In the genomic region with DNA sequence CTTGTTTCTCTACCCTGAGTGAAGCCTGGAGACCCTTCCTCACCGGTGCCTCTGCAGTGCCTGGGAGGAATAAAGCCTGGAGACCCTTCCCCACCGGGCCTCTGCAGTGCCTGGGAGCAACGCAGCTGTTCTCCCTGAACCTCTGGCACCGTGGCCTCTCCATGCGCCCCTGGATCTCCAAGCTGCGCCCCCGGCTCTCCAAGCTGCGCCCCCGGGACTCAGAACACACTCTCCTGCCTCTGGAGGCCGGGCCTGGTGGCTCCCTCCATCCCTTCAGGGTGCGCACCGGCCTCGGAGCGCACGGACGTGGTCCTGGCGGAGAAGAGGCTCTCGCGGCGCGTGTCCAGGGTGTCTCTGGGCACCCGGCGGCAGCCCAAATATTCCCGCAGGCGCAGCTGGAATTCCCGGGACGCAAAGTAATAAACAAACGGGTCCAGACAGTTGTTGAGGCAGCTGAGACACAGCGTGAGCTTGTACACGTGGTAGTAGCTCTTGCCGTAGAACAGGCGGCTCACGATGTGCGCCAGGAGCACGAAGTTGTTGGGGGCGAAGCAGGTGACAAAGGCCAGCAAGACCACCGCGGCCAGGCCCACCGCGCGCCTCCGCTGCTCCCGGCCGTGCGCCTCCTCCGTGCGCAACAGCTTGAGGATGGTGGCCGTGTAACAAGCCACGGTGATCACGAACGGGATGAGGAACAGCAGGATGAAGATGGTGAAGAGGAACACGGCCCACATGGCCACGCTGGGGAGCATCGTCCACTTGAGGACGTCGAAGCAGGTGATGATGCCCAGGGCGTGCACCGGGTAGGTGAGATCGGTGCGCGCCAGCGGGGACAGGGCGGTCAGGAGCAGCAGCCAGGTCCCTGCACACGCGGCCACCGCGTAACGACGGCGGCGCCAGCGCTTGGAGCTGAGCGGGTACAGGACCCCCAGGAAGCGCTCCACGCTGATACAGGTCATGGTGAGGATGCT, we compare ENCODE assay signal across 14 cellular contexts. TPM values are rescaled to one million over a fixed set of nuclear protein-coding genes. Genes with fewer than 3 reads are reported as not detected.
DNase-seq lines count a peak whose midpoint lies in the region; ATAC-seq, FAIRE-seq and TF ChIP-seq lines count a peak whose summit lies in the region.
"Had no signal": no experiment of that assay in that cellular context is flagged by ENCODE, and none has a peak within 500 bp of the region (broad histone marks: within the 10 kb centered on the region; RNA-seq: fewer than 3 reads in every experiment).

No MANE protein-coding gene starts in this region.

- peak overlapping the region; percentile 32; the same call in 1 of the 2 replicates for H2BK5ac ChIP-seq in H1 (ENCODE audit: low read depth, low read length)

- CTCF ChIA-PET in activated B cell treated with CpG ODN at 0.5 μM for 24 hours (lab: Charles Lee): no interaction called here
- CTCF ChIA-PET in H1 (lab: Charles Lee; ENCODE audit: partially characterized antibody): no interaction called here
- CTCF ChIA-PET in RWPE1 (lab: Yijun Ruan, JAX): no interaction called here

- ATAC-seq in activated B cell treated with CpG ODN at 0.5 μM for 24 hours (ENCODE audit: low read depth): no peak
- ATAC-seq: left cardiac atrium had no signal

- no peak overlapping the region for H3K4ac ChIP-seq in H1 (replicated peaks; ENCODE audit: insufficient read length, low read depth, low read length)

- peak; percentile 27 for DNase-seq in activated CD4-positive, CD25-positive, alpha-beta regulatory T cell treated with anti-CD3 and anti-CD28 coated beads, Interleukin-2, amount 50 U/mL, for 72 hours
- DNase-seq in activated CD4-positive, CD25-positive, alpha-beta regulatory T cell (lab: John Stamatoyannopoulos, UW): no peak
- peak; percentile 14 for DNase-seq in activated B cell treated with CpG ODN at 0.5 μM for 24 hours
- DNase-seq in H1 (ENCODE audit: low read depth in 1 of 2, low spot score in 2 of 2): peak in 1 of 2 experiments; percentile 44
- peak; percentile 24 for DNase-seq in stimulated activated CD8-positive, alpha-beta memory T cell treated with anti-CD3 and anti-CD28 coated beads, Interleukin-4, amount 100 ng/mL, for 48 hours
- no peak for DNase-seq in RWPE1 (ENCODE audit: low spot score)
- DNase-seq in NCI-H146 (lab: John Stamatoyannopoulos, UW): no peak
- no peak for DNase-seq in H4 (ENCODE audit: low spot score)
- DNase-seq: KG1, left cardiac atrium, SHP77 had no signal

- no peak for FAIRE-seq in H1 (lab: Jason Lieb, UNC)
- FAIRE-seq: A204.1 had no signal

- H3K27me3 ChIP-seq in H1 (replicated peaks in 1 of 4; ENCODE audit: control insufficient read depth in 3 of 4, extremely low read depth in 1 of 4, insufficient read depth in 3 of 4, low read length in 3 of 4): no peaks in the 10 kb centered on the region; a peak in 1 of 7 replicates

- peak overlapping the region; percentile 84 for H4K8ac ChIP-seq in H1 (ENCODE audit: extremely low read depth, insufficient read depth, low read length)

- H3K27ac ChIP-seq in H1 (ENCODE audit: low read depth, low read length) (no peak overlapping the region), RWPE1 (no peak overlapping the region)
- H3K27ac ChIP-seq: prostate gland had no signal

- H3K27me3 Mint-ChIP-seq in activated B cell treated with CpG ODN at 0.5 μM for 24 hours: no peaks in the 10 kb centered on the region

- H2BK12ac ChIP-seq in H1 (ENCODE audit: low read depth, low read length): no peak overlapping the region

- H3K9me3 ChIP-seq in H1 (ENCODE audit: insufficient read depth in 2 of 2, low read depth in 1 of 2, low read length in 1 of 2): no peaks in the 10 kb centered on the region
- H3K9me3 ChIP-seq: prostate gland, upper lobe of left lung had no signal

- H3K9me3 Mint-ChIP-seq in activated B cell treated with CpG ODN at 0.5 μM for 24 hours: no peaks in the 10 kb centered on the region

- TF ChIP-seq CTCF in activated B cell treated with CpG ODN at 0.5 μM for 24 hours (IDR thresholded peaks at IDR 0.05): no peak
- TF ChIP-seq CTCF in H1 (IDR thresholded peaks at IDR 0.05; ENCODE audit: control extremely low read depth in 1 of 3, insufficient read depth in 1 of 3, low read depth in 1 of 3, low read length in 3 of 3): no peak
- no peak for TF ChIP-seq CTCF in RWPE1 (conservative IDR thresholded peaks at IDR 0.05; ENCODE audit: low read depth)

- POLR2A ChIA-PET in activated B cell treated with CpG ODN at 0.5 μM for 24 hours (lab: Charles Lee) (no interaction called here), H1 (lab: Charles Lee; ENCODE audit: partially characterized antibody) (no interaction called here), RWPE1 (lab: Yijun Ruan, JAX; ENCODE audit: low non-redundant PET) (no interaction called here)

- H3K18ac ChIP-seq in H1 (ENCODE audit: extremely low read depth, low read length): no peak overlapping the region

- intact Hi-C loops in activated B cell treated with CpG ODN at 0.5 μM for 24 hours (cut with micrococcal nuclease): loop anchor here (5.0 kb wide), 1 partner anchor 1057 kb away; no protein-coding TSS in a partner anchor

- no peaks in the 10 kb centered on the region for H4K20me1 ChIP-seq in H1 (replicated peaks in 1 of 2; ENCODE audit: control insufficient read depth in 1 of 2, insufficient read depth in 2 of 2, low read length in 2 of 2)

- no peak for TF ChIP-seq EP300 in H1 (IDR thresholded peaks at IDR 0.05; ENCODE audit: borderline replicate concordance in 1 of 2, low read depth in 2 of 2, low read length in 2 of 2)

- H3K79me2 ChIP-seq in H1 (ENCODE audit: control insufficient read depth in 1 of 2, insufficient read depth in 2 of 2, low read length in 2 of 2): no peaks in the 10 kb centered on the region

- H3K9ac ChIP-seq in H1 (replicated peaks in 1 of 4; ENCODE audit: extremely low read depth in 1 of 4, low read depth in 3 of 4, low read length in 3 of 4): no peak overlapping the region

- no peak overlapping the region for H3K14ac ChIP-seq in H1 (ENCODE audit: insufficient read length)

- H4K5ac ChIP-seq in H1 (ENCODE audit: insufficient read length, low read depth, low read length): no peak overlapping the region

- H3K4me3 Mint-ChIP-seq in activated B cell treated with CpG ODN at 0.5 μM for 24 hours: no peak overlapping the region

- no peak overlapping the region for H2BK15ac ChIP-seq in H1 (ENCODE audit: low read length)

- no peak overlapping the region for H3K23ac ChIP-seq in H1 (ENCODE audit: insufficient read length)

- H2AFZ ChIP-seq in H1 (ENCODE audit: low read length): peak overlapping the region; percentile 62; the same call in 1 of the 2 replicates

- no peaks in the 10 kb centered on the region for H3K23me2 ChIP-seq in H1 (ENCODE audit: low read depth, low read length)

- peak overlapping the region in 1 of 2 experiments; percentile 48; a peak in 1 of 4 replicates for H3K4me2 ChIP-seq in H1 (ENCODE audit: insufficient read depth in 1 of 2, low read depth in 2 of 2, low read length in 2 of 2)

- H3K4me1 ChIP-seq in H1 (replicated peaks in 1 of 4; ENCODE audit: control insufficient read depth in 3 of 4, insufficient read depth in 4 of 4, low read length in 3 of 4): no peaks in the 10 kb centered on the region
- H3K4me1 ChIP-seq: prostate gland had no signal

- no peak for TF ChIP-seq POLR2A in H1 (IDR thresholded peaks at IDR 0.05; ENCODE audit: control extremely low read depth in 1 of 2, low read depth in 2 of 2, low read length in 2 of 2)

- H4K91ac ChIP-seq in H1 (replicated peaks; ENCODE audit: insufficient read length, low read length): no peak overlapping the region

- no peak overlapping the region for H2AK5ac ChIP-seq in H1 (ENCODE audit: low read depth, low read length)

- no peak overlapping the region for H3K56ac ChIP-seq in H1 (replicated peaks; ENCODE audit: insufficient read length, low read depth, low read length)

- H2BK120ac ChIP-seq in H1 (replicated peaks; ENCODE audit: low read depth, low read length): no peak overlapping the region

- no peak overlapping the region for H3K27ac Mint-ChIP-seq in activated B cell treated with CpG ODN at 0.5 μM for 24 hours

- WGBS in H1 (ENCODE audit: extremely low coverage in 1 of 2, insufficient coverage in 1 of 2, insufficient read length in 1 of 2, insufficient replicate concordance in 2 of 2, low coverage in 1 of 2, low lambda C conversion rate in 2 of 2, missing lambda C conversion rate in 1 of 2), 2 experiments: 93% methylated on average over 72 of the region's 75 CpGs; no CpG with 5 or more reads in 1 of the 2 experiments

- H3K36me3 Mint-ChIP-seq in activated B cell treated with CpG ODN at 0.5 μM for 24 hours (ENCODE audit: low read depth): peaks cover 62% of the 10 kb centered on the region

- H3K36me3 ChIP-seq in H1 (ENCODE audit: control insufficient read depth in 2 of 4, insufficient read depth in 4 of 4, low read length in 3 of 4): no peaks in the 10 kb centered on the region
- H3K36me3 ChIP-seq: prostate gland, upper lobe of left lung had no signal

- peaks cover 87% of the 10 kb centered on the region for H3K4me1 Mint-ChIP-seq in activated B cell treated with CpG ODN at 0.5 μM for 24 hours

- TF ChIP-seq RAD21 in H1 (IDR thresholded peaks at IDR 0.05 in 1 of 2, conservative IDR thresholded peaks at IDR 0.05 in 1 of 2; ENCODE audit: low read depth in 2 of 2, low read length in 2 of 2): no peak

- H2BK20ac ChIP-seq in H1 (ENCODE audit: low read length): no peak overlapping the region

- H3K79me1 ChIP-seq in H1 (ENCODE audit: low read depth, low read length): no peaks in the 10 kb centered on the region

- no peak overlapping the region for H3K4me3 ChIP-seq in H1 (ENCODE audit: extremely low read depth in 1 of 4, insufficient read depth in 2 of 4, low read depth in 3 of 4, low read length in 4 of 4)
- H3K4me3 ChIP-seq: prostate gland, upper lobe of left lung had no signal

TF ChIP-seq in H1, 55 proteins besides CTCF, POLR2A, EP300 and RAD21:
- TF ChIP-seq SP4 (IDR thresholded peaks at IDR 0.05; ENCODE audit: low read length): no peak

RNA-seq across cellular contexts. Expression of a gene that starts 12.8 kb away (rescaled TPM):
- total RNA-seq in activated B cell treated with CpG ODN at 0.5 μM for 24 hours: 49.2 and 52.1 TPM in 2 replicates
- total RNA-seq in H1 (2021; fragmentation: NEBNext Ultra II Directional; extraction: Animal tissue kit (Norgen Biotek cat#: 25700)): 75.4 and 81.4 TPM in 2 replicates
- polyA plus RNA-seq in H1 (2011; rRNA removed): 75.6 and 130 TPM in 2 replicates
- 92.6 TPM for polyA plus RNA-seq in H1 (2011; cell fraction: cytosol; rRNA removed)
- 104 TPM for polyA plus RNA-seq in H1 (2011; cell fraction: nucleus; rRNA removed)
- 51.7 to 90.7 TPM (median 78.8 TPM) in 4 replicates for polyA plus RNA-seq in H1 (2012, experiment 1 of 2)
- polyA plus RNA-seq in H1 (2012, experiment 2 of 2): 57.9 TPM
- 41.0 TPM for polyA plus RNA-seq in H1 (2013, experiment 1 of 2)
- 39.2 TPM for polyA plus RNA-seq in H1 (2013, experiment 2 of 2)
- polyA minus RNA-seq in H1 (2011; rRNA and poly(A)+ RNA removed): 47.0 and 49.0 TPM in 2 replicates
- 52.1 TPM for polyA minus RNA-seq in H1 (2011; cell fraction: cytosol; rRNA and poly(A)+ RNA removed)
- 46.7 TPM for polyA minus RNA-seq in H1 (2011; cell fraction: nucleus; rRNA and poly(A)+ RNA removed)
- total RNA-seq in H4 (2014; rRNA removed; shearing (Covaris generic)): 0.72 and 5.0 TPM in 2 replicates

Comparison
In these comparisons a context has a peak if more than half of its experiments do, and no peak if none do; other contexts are left out.
1. DNase-seq: peak in activated CD4-positive, CD25-positive, alpha-beta regulatory T cell treated with anti-CD3 and anti-CD28 coated beads, Interleukin-2, amount 50 U/mL, for 72 hours (single experiment), activated B cell treated with CpG ODN at 0.5 μM for 24 hours (single experiment) and stimulated activated CD8-positive, alpha-beta memory T cell treated with anti-CD3 and anti-CD28 coated beads, Interleukin-4, amount 100 ng/mL, for 48 hours (single experiment); none in activated CD4-positive, CD25-positive, alpha-beta regulatory T cell (0 of 4), RWPE1 (single experiment), NCI-H146 (single experiment) and H4 (single experiment).